ENCODE assay signal across 20 cellular contexts in genomic region chr12:96585977-96586376, GRCh38.
"Had no signal": no experiment of that assay in that cellular context is flagged by ENCODE, and none has a peak within 500 bp of the region (broad histone marks: within the 10 kb centered on the region; RNA-seq: fewer than 3 reads in every experiment).

No MANE protein-coding gene starts in this region.

- H3K9me3 ChIP-seq: esophagus squamous epithelium, left ventricle myocardium inferior, lower lobe of right lung, right atrium auricular region, sigmoid colon, stomach, thoracic aorta, transverse colon had no signal

- ATAC-seq: lower lobe of right lung had no signal

- H3K4me1 ChIP-seq: esophagus squamous epithelium, left ventricle myocardium inferior, lower lobe of right lung, right atrium auricular region, sigmoid colon, stomach, transverse colon had no signal

- H3K27me3 ChIP-seq: esophagus squamous epithelium, right atrium auricular region, sigmoid colon, stomach, transverse colon had no signal

- H3K4me3 ChIP-seq: esophagus squamous epithelium, left ventricle myocardium inferior, lower lobe of right lung, right atrium auricular region, sigmoid colon, stomach, thoracic aorta, transverse colon had no signal

- H3K27ac ChIP-seq: epithelial cell of prostate, esophagus squamous epithelium, left ventricle myocardium inferior, lower lobe of right lung, right atrium auricular region, sigmoid colon, stomach, thoracic aorta, transverse colon had no signal

- H3K9me3 Mint-ChIP-seq: memory B cell, mesothelial cell of epicardium, natural killer cell had no signal

- DNase-seq: effector memory CD4-positive, alpha-beta T cell; esophagus squamous epithelium; islet precursor cell; left ventricle myocardium inferior; lower lobe of right lung; natural killer cell; posterior cingulate gyrus; sigmoid colon; small intestine; stimulated activated CD4-positive, alpha-beta T cell treated with anti-CD3 and anti-CD28 coated beads, Interleukin-12 subunit alpha, Interleukin-12 subunit beta, amount 100 ng/mL, for 4 hours; stimulated activated naive CD4-positive, alpha-beta T cell; stomach; substantia nigra; transverse colon had no signal

- H3K4me1 Mint-ChIP-seq: memory B cell, mesothelial cell of epicardium, neural crest cell had no signal

- H3K36me3 Mint-ChIP-seq: memory B cell, mesothelial cell of epicardium, natural killer cell had no signal

- H3K27ac Mint-ChIP-seq: memory B cell, mesothelial cell of epicardium, natural killer cell had no signal

- H3K36me3 ChIP-seq: esophagus squamous epithelium, left ventricle myocardium inferior, lower lobe of right lung, right atrium auricular region, sigmoid colon, stomach, thoracic aorta, transverse colon had no signal

- H3K4me3 Mint-ChIP-seq: memory B cell, mesothelial cell of epicardium, natural killer cell, neural crest cell had no signal
